Comparison of ENCODE assay signal across 16 cellular contexts in genomic region chr12:53034459-53034858, GRCh38. TPM values are rescaled to one million over a fixed set of nuclear protein-coding genes. Genes with fewer than 3 reads are reported as not detected.
DNase-seq lines count a peak whose midpoint lies in the region; ATAC-seq and TF ChIP-seq lines count a peak whose summit lies in the region.
"Had no signal": no experiment of that assay in that cellular context is flagged by ENCODE, and none has a peak within 500 bp of the region (broad histone marks: within the 10 kb centered on the region; RNA-seq: fewer than 3 reads in every experiment).

No MANE protein-coding gene starts in this region.

- POLR2A ChIA-PET in activated CD8-positive, alpha-beta T cell treated with anti-CD3 and anti-CD28 coated beads, Interleukin-2, amount 10 ng/mL, durations not matched to agents 7 days and 5 days (lab: Charles Lee) = no interaction called here

- DNase-seq in natural killer cell treated with Interleukin-12 subunit alpha and Interleukin-12 subunit beta and Interleukin-15 and Interleukin-18, amount 100 ng/mL, for 72 hours (ENCODE audit: low spot score) = no peak
- DNase-seq in natural killer cell (no peak), iris pigment epithelial cell (ENCODE audit: low read depth) (peak; percentile 42), NCI-H1417 treated with DMSO at 0.1 percent for 48 hours (lab: John Stamatoyannopoulos, UW) (no peak)
- no peak for DNase-seq in activated CD8-positive, alpha-beta T cell treated with anti-CD3 and anti-CD28 coated beads, Interleukin-2, amount 10 ng/mL, durations not matched to agents 7 days and 5 days
- DNase-seq: activated effector memory CD4-positive, alpha-beta T cell treated with anti-CD3 and anti-CD28 coated beads, Interleukin-2, amount 50 U/mL, for 16 hours; aorta; Caco-2; effector memory CD8-positive, alpha-beta T cell; NCI-H1105 treated with DMSO at 0.1 percent for 48 hours; NCI-H2171; NCI-H526; nucleus accumbens had no signal

- no peak for TF ChIP-seq CTCF in natural killer cell (IDR thresholded peaks at IDR 0.05)

- no peaks in the 10 kb centered on the region for H3K27me3 Mint-ChIP-seq in natural killer cell treated with Interleukin-12 subunit alpha and Interleukin-12 subunit beta and Interleukin-15 and Interleukin-18, amount 100 ng/mL, for 72 hours
- H3K27me3 Mint-ChIP-seq in natural killer cell (ENCODE audit: low read depth in 2 of 2) = no peaks in the 10 kb centered on the region
- H3K27me3 Mint-ChIP-seq in activated CD8-positive, alpha-beta T cell treated with anti-CD3 and anti-CD28 coated beads, Interleukin-2, amount 10 ng/mL, durations not matched to agents 7 days and 5 days (ENCODE audit: low read depth) = no peaks in the 10 kb centered on the region
- H3K27me3 Mint-ChIP-seq: effector memory CD8-positive, alpha-beta T cell had no signal

- CTCF ChIA-PET in activated CD8-positive, alpha-beta T cell treated with anti-CD3 and anti-CD28 coated beads, Interleukin-2, amount 10 ng/mL, durations not matched to agents 7 days and 5 days (lab: Charles Lee) = interaction anchor here (1.0 kb wide), 1 partner anchor 31 kb away, joined by 3 read pairs; no protein-coding TSS in a partner anchor

- intact Hi-C loops in natural killer cell (cut with micrococcal nuclease) = no loop called here

- H3K4me1 Mint-ChIP-seq in natural killer cell treated with Interleukin-12 subunit alpha and Interleukin-12 subunit beta and Interleukin-15 and Interleukin-18, amount 100 ng/mL, for 72 hours (ENCODE audit: low read depth in 2 of 2) = peaks cover 11 to 14% of the 10 kb centered on the region in 2 donors
- peaks cover 9 to 22% of the 10 kb centered on the region in 2 donors for H3K4me1 Mint-ChIP-seq in natural killer cell
- H3K4me1 Mint-ChIP-seq in activated CD8-positive, alpha-beta T cell treated with anti-CD3 and anti-CD28 coated beads, Interleukin-2, amount 10 ng/mL, durations not matched to agents 7 days and 5 days (ENCODE audit: low read depth) = peaks cover 34% of the 10 kb centered on the region

- H3K27ac Mint-ChIP-seq in natural killer cell treated with Interleukin-12 subunit alpha and Interleukin-12 subunit beta and Interleukin-15 and Interleukin-18, amount 100 ng/mL, for 72 hours = peak overlapping the region; percentile 27 to 38
- H3K27ac Mint-ChIP-seq in natural killer cell = peak overlapping the region in 1 of 2 donors; percentile 14
- H3K27ac Mint-ChIP-seq in activated CD8-positive, alpha-beta T cell treated with anti-CD3 and anti-CD28 coated beads, Interleukin-2, amount 10 ng/mL, durations not matched to agents 7 days and 5 days = peak overlapping the region; percentile 77

- ATAC-seq in natural killer cell treated with Interleukin-12 subunit alpha and Interleukin-12 subunit beta and Interleukin-15 and Interleukin-18, amount 100 ng/mL, for 72 hours = no peak
- ATAC-seq in natural killer cell (no peak), HG03469 (IDR thresholded peaks at IDR 0.05; ENCODE audit: unreplicated experiment) (no peak), HG02870 (IDR thresholded peaks at IDR 0.05; ENCODE audit: unreplicated experiment) (no peak), GM19463 (IDR thresholded peaks at IDR 0.05; ENCODE audit: unreplicated experiment) (no peak)
- no peak for ATAC-seq in activated CD8-positive, alpha-beta T cell treated with anti-CD3 and anti-CD28 coated beads, Interleukin-2, amount 10 ng/mL, durations not matched to agents 7 days and 5 days
- ATAC-seq: effector memory CD8-positive, alpha-beta T cell had no signal

- peaks cover 49% of the 10 kb centered on the region for H3K36me3 Mint-ChIP-seq in natural killer cell treated with Interleukin-12 subunit alpha and Interleukin-12 subunit beta and Interleukin-15 and Interleukin-18, amount 100 ng/mL, for 72 hours
- peaks cover 18% of the 10 kb centered on the region for H3K36me3 Mint-ChIP-seq in natural killer cell
- peaks cover 72% of the 10 kb centered on the region for H3K36me3 Mint-ChIP-seq in activated CD8-positive, alpha-beta T cell treated with anti-CD3 and anti-CD28 coated beads, Interleukin-2, amount 10 ng/mL, durations not matched to agents 7 days and 5 days (ENCODE audit: low read depth)

- H3K9me3 Mint-ChIP-seq in natural killer cell treated with Interleukin-12 subunit alpha and Interleukin-12 subunit beta and Interleukin-15 and Interleukin-18, amount 100 ng/mL, for 72 hours = no peaks in the 10 kb centered on the region
- H3K9me3 Mint-ChIP-seq in natural killer cell = no peaks in the 10 kb centered on the region
- no peaks in the 10 kb centered on the region for H3K9me3 Mint-ChIP-seq in activated CD8-positive, alpha-beta T cell treated with anti-CD3 and anti-CD28 coated beads, Interleukin-2, amount 10 ng/mL, durations not matched to agents 7 days and 5 days (ENCODE audit: insufficient read depth)
- H3K9me3 Mint-ChIP-seq: effector memory CD8-positive, alpha-beta T cell had no signal

- no peak overlapping the region for H3K4me3 Mint-ChIP-seq in natural killer cell treated with Interleukin-12 subunit alpha and Interleukin-12 subunit beta and Interleukin-15 and Interleukin-18, amount 100 ng/mL, for 72 hours
- H3K4me3 Mint-ChIP-seq in natural killer cell = no peak overlapping the region
- H3K4me3 Mint-ChIP-seq in activated CD8-positive, alpha-beta T cell treated with anti-CD3 and anti-CD28 coated beads, Interleukin-2, amount 10 ng/mL, durations not matched to agents 7 days and 5 days = no peak overlapping the region
- H3K4me3 Mint-ChIP-seq: effector memory CD8-positive, alpha-beta T cell had no signal

RNA-seq across cellular contexts. Expression of gene TNS2, which starts 15.4 kb away (rescaled TPM):
- total RNA-seq in natural killer cell treated with Interleukin-12 subunit alpha and Interleukin-12 subunit beta and Interleukin-15 and Interleukin-18, amount 100 ng/mL, for 72 hours = 1 to 10 TPM; 2.4 to 2.8 TPM
- 1 to 10 TPM in 2 of 3 donors, under 1 TPM in 1; 0.95 to 1.8 (median 1.0) TPM for total RNA-seq in natural killer cell
- total RNA-seq in activated CD8-positive, alpha-beta T cell treated with anti-CD3 and anti-CD28 coated beads, Interleukin-2, amount 10 ng/mL, durations not matched to agents 7 days and 5 days = 1 to 10 TPM; 1.0 to 1.4 TPM

RNA-seq across cellular contexts. Expression of gene EIF4B, which starts 28.2 kb away (rescaled TPM):
- 100 to 1,000 TPM; 340 to 372 TPM for total RNA-seq in natural killer cell treated with Interleukin-12 subunit alpha and Interleukin-12 subunit beta and Interleukin-15 and Interleukin-18, amount 100 ng/mL, for 72 hours
- total RNA-seq in natural killer cell = 100 to 1,000 TPM; 505 to 537 (median 518) TPM
- 100 to 1,000 TPM; 352 to 353 TPM for total RNA-seq in activated CD8-positive, alpha-beta T cell treated with anti-CD3 and anti-CD28 coated beads, Interleukin-2, amount 10 ng/mL, durations not matched to agents 7 days and 5 days

RNA-seq across cellular contexts. Expression of gene SPRYD3, which starts 44.7 kb away (rescaled TPM):
- 10 to 100 TPM; 56.5 to 60.3 TPM for total RNA-seq in natural killer cell treated with Interleukin-12 subunit alpha and Interleukin-12 subunit beta and Interleukin-15 and Interleukin-18, amount 100 ng/mL, for 72 hours
- 10 to 100 TPM; 32.6 to 48.0 (median 42.6) TPM for total RNA-seq in natural killer cell
- 10 to 100 TPM; 27.2 to 31.2 TPM for total RNA-seq in activated CD8-positive, alpha-beta T cell treated with anti-CD3 and anti-CD28 coated beads, Interleukin-2, amount 10 ng/mL, durations not matched to agents 7 days and 5 days
